In genomic region chr13:44622701-44623100, GRCh38 we compare ENCODE assay signal across 20 cellular contexts.
"Had no signal": no experiment of that assay in that cellular context is flagged by ENCODE, and none has a peak within 500 bp of the region (broad histone marks: within the 10 kb centered on the region; RNA-seq: fewer than 3 reads in every experiment).

No MANE protein-coding gene starts in this region.

- ATAC-seq: activated CD4-positive, CD25-positive, alpha-beta regulatory T cell treated with anti-CD3 and anti-CD28 coated beads, Interleukin-2, amount 50 U/mL, for 24 hours; activated naive CD8-positive, alpha-beta T cell treated with anti-CD3 and anti-CD28 coated beads, Interleukin-2, amount 50 U/mL, for 24 hours; effector memory CD8-positive, alpha-beta T cell; heart right ventricle; left cardiac atrium; right cardiac atrium had no signal

- FAIRE-seq: colon had no signal

- H3K4me1 ChIP-seq: esophagus muscularis mucosa, prostate gland, thyroid gland had no signal

- H3K36me3 ChIP-seq: esophagus muscularis mucosa, heart right ventricle, ovary, prostate gland, thyroid gland had no signal

- H3K4me3 ChIP-seq: dorsolateral prefrontal cortex, esophagus muscularis mucosa, heart right ventricle, ovary, prostate gland, thyroid gland had no signal

- DNase-seq: activated CD4-positive, alpha-beta memory T cell treated with anti-CD3 and anti-CD28 coated beads, Interleukin-2, amount 10 ng/mL, durations not matched to agents 7 days and 5 days; activated CD4-positive, alpha-beta T cell treated with anti-CD3 and anti-CD28 coated beads, Interleukin-2, amount 10 ng/mL, durations not matched to agents 24 days and 14 days; activated gamma-delta T cell; activated naive CD4-positive, alpha-beta T cell treated with anti-CD3 and anti-CD28 coated beads, Interleukin-2, amount 50 U/mL, for 16 hours; activated naive CD8-positive, alpha-beta T cell treated with anti-CD3 and anti-CD28 coated beads, Interleukin-2, amount 50 U/mL, for 24 hours; anterior cingulate cortex; dorsolateral prefrontal cortex; effector memory CD8-positive, alpha-beta T cell; heart right ventricle; islet precursor cell; left cardiac atrium; ovary; right cardiac atrium; stimulated activated CD4-positive, alpha-beta T cell treated with anti-CD3 and anti-CD28 coated beads, Interleukin-4, amount 100 ng/mL, for 24 hours; substantia nigra; thyroid gland had no signal

- H3K27ac ChIP-seq: esophagus muscularis mucosa, heart right ventricle, ovary, prostate gland, thyroid gland had no signal

- H3K27me3 ChIP-seq: dorsolateral prefrontal cortex, heart right ventricle, ovary, thyroid gland had no signal

- H3K9me3 ChIP-seq: esophagus muscularis mucosa, ovary, prostate gland, thyroid gland had no signal
